In the genomic region with DNA sequence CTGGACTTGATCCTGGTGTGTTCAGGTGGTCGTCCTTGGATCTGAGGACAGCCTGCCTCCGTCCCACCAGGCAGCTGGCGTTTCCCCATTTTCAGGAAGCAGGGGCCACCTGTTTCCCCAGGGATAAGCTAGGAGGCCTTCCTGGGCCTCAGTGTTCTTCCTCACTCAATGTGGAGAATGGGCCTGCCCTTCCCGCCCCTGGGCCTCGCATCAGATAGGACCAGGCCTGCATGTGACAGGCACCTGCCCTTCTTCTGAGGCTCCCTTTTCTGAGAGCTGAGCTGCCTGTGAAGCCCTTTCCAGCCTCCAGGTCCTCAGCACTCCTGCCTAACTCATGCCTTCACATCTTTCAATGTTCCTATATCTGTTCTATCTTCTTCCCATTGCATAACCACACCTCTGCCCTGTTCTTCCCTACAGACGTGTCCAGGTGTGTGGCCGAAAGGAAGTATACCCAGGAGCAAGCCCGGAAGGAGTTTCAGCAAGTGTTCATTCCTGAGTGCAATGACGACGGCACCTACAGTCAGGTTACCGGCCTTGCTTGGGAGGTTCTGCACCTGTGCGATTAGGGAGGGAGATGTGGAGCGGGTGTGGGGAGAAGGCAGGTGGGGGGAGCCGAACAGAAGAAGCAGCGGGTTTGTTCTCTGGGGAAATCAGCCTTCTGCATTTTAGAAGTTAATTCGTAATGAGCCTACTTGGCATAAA, we compare ENCODE assay signal across 30 cellular contexts.
DNase-seq lines count a peak whose midpoint lies in the region; ATAC-seq, FAIRE-seq and TF ChIP-seq lines count a peak whose summit lies in the region.
"Had no signal": no experiment of that assay in that cellular context is flagged by ENCODE, and none has a peak within 500 bp of the region (broad histone marks: within the 10 kb centered on the region; RNA-seq: fewer than 3 reads in every experiment).

No MANE protein-coding gene starts in this region.

- CTCF ChIA-PET in GM10248 (lab: Yijun Ruan, JAX) = interaction anchor here (1.4 to 1.5 kb wide), 2 partner anchors 10 to 14 kb away, joined by 3 to 4 read pairs; no protein-coding TSS in a partner anchor

- TF ChIP-seq CTCF in ascending aorta (IDR thresholded peaks at IDR 0.05) (no peak), nephron (IDR thresholded peaks at IDR 0.05; ENCODE audit: unreplicated experiment in 3 of 3) (no peak), GM10248 (IDR thresholded peaks at IDR 0.05; ENCODE audit: control extremely low read depth, extremely low read depth, low read depth, missing control alignments) (no peak)

- H3K4me1 ChIP-seq in ACC112 (ENCODE audit: control insufficient read depth, insufficient read depth, low read length, unreplicated experiment) = peaks cover 23% of the 10 kb centered on the region
- peaks cover 14 to 32% of the 10 kb centered on the region in 2 donors for H3K4me1 ChIP-seq in ascending aorta

- intact Hi-C loops in ascending aorta (cut with DNase I) = loop anchor here (5.0 to 10.0 kb wide), 3 partner anchors 51 to 359 kb away; no protein-coding TSS in a partner anchor

- DNase-seq in DMS153 treated with DMSO at 0.1 percent for 48 hours (lab: John Stamatoyannopoulos, UW; ENCODE audit: unreplicated experiment) (peak; percentile 21), DMS153 (lab: John Stamatoyannopoulos, UW) (no peak), ascending aorta (ENCODE audit: low spot score in 2 of 2) (no peak), GM19239 (ENCODE audit: insufficient read length, low spot score) (no peak), GM10248 (ENCODE audit: extremely low spot score) (no peak)
- DNase-seq: activated CD8-positive, alpha-beta T cell treated with anti-CD3 and anti-CD28 coated beads for 36 hours; AML-193; DND-41; dorsolateral prefrontal cortex; foreskin fibroblast; HFFc6; lower lobe of right lung; NCI-H1930; NCI-H526 treated with DMSO at 0.1 percent for 48 hours; small intestine; stimulated activated CD4-positive, alpha-beta T cell treated with anti-CD3 and anti-CD28 coated beads, Interleukin-2, amount 100 ng/mL, for 48 hours; stimulated activated naive B cell treated with anti-CD40 and anti-IgM and Interleukin-4, amounts not matched to agents 10 μg/mL and 1 μg/mL and 100 μg/mL, for 72 hours had no signal

- no peak overlapping the region for H2AFZ ChIP-seq in ACC112 (ENCODE audit: low read length, unreplicated experiment)

- peak overlapping the region; percentile 17 to 78 (median 33) for H3K27ac Mint-ChIP-seq in nephron
- H3K27ac Mint-ChIP-seq: activated CD8-positive, alpha-beta T cell treated with anti-CD3 and anti-CD28 coated beads for 36 hours; HFFc6; stimulated activated naive B cell treated with anti-CD40 and anti-IgM and Interleukin-4, amounts not matched to agents 10 μg/mL and 1 μg/mL and 100 μg/mL, for 72 hours had no signal

- no peak overlapping the region for H3K4me3 ChIP-seq in ACC112 (ENCODE audit: low read depth, low read length)
- no peak overlapping the region for H3K4me3 ChIP-seq in ascending aorta
- H3K4me3 ChIP-seq: cardiac muscle cell, dorsolateral prefrontal cortex, K562, lower lobe of right lung, MG63, prostate gland, transverse colon had no signal

- H3K36me3 ChIP-seq in ACC112 (ENCODE audit: insufficient read depth, low read length) = no peaks in the 10 kb centered on the region
- H3K36me3 ChIP-seq in ascending aorta = peaks cover 0 to 2% of the 10 kb centered on the region in 2 donors
- H3K36me3 ChIP-seq: cardiac muscle cell, lower lobe of right lung, MG63, prostate gland, transverse colon had no signal

- no peak overlapping the region for H3K4me3 Mint-ChIP-seq in nephron
- H3K4me3 Mint-ChIP-seq: activated CD8-positive, alpha-beta T cell treated with anti-CD3 and anti-CD28 coated beads for 36 hours; HFFc6; stimulated activated naive B cell treated with anti-CD40 and anti-IgM and Interleukin-4, amounts not matched to agents 10 μg/mL and 1 μg/mL and 100 μg/mL, for 72 hours had no signal

- H3K27me3 ChIP-seq in ACC112 (ENCODE audit: insufficient read depth, low read length) (no peaks in the 10 kb centered on the region), ascending aorta (no peaks in the 10 kb centered on the region)
- H3K27me3 ChIP-seq: MG63, transverse colon had no signal

- H3K27ac ChIP-seq in ACC112 (ENCODE audit: low read depth, low read length) (0 out of 2 replicates have a peak overlapping the region, but pooled peaks have one; percentile 92), ascending aorta (peak overlapping the region; percentile 90 to 95)
- H3K27ac ChIP-seq: 22Rv1, cardiac muscle cell, dorsolateral prefrontal cortex, epithelial cell of prostate, lower lobe of right lung had no signal

- H3K9me3 Mint-ChIP-seq in nephron = no peaks in the 10 kb centered on the region
- H3K9me3 Mint-ChIP-seq: activated CD8-positive, alpha-beta T cell treated with anti-CD3 and anti-CD28 coated beads for 36 hours had no signal

- peaks cover 4% of the 10 kb centered on the region for H3K36me3 Mint-ChIP-seq in nephron (ENCODE audit: low read depth)
- H3K36me3 Mint-ChIP-seq: stimulated activated naive B cell treated with anti-CD40 and anti-IgM and Interleukin-4, amounts not matched to agents 10 μg/mL and 1 μg/mL and 100 μg/mL, for 72 hours had no signal

- no peaks in the 10 kb centered on the region for H3K79me2 ChIP-seq in ACC112 (ENCODE audit: control insufficient read depth, insufficient read depth, low read length, unreplicated experiment)

- no peaks in the 10 kb centered on the region for H3K9me3 ChIP-seq in ascending aorta
- H3K9me3 ChIP-seq: lower lobe of right lung, MG63, prostate gland, transverse colon had no signal

- POLR2A ChIA-PET in GM10248 (lab: Yijun Ruan, JAX) = no interaction called here

- ATAC-seq in HG03520 (IDR thresholded peaks at IDR 0.05; ENCODE audit: unreplicated experiment) = no peak
- ATAC-seq: activated CD4-positive, CD25-positive, alpha-beta regulatory T cell treated with anti-CD3 and anti-CD28 coated beads, Interleukin-2, amount 50 U/mL, for 24 hours; activated CD8-positive, alpha-beta T cell treated with anti-CD3 and anti-CD28 coated beads for 36 hours; K562; stimulated activated naive B cell treated with anti-CD40 and anti-IgM and Interleukin-4, amounts not matched to agents 10 μg/mL and 1 μg/mL and 100 μg/mL, for 72 hours had no signal

- peaks cover 59% of the 10 kb centered on the region for H3K4me1 Mint-ChIP-seq in nephron
- H3K4me1 Mint-ChIP-seq: stimulated activated naive B cell treated with anti-CD40 and anti-IgM and Interleukin-4, amounts not matched to agents 10 μg/mL and 1 μg/mL and 100 μg/mL, for 72 hours had no signal

- FAIRE-seq in GM19239 (lab: Jason Lieb, UNC) = no peak
- FAIRE-seq: GM12892, islet of Langerhans, K562, small intestine had no signal

- H3K27me3 Mint-ChIP-seq in nephron (ENCODE audit: low read depth) = peaks cover 9% of the 10 kb centered on the region
